7 cellular contexts compared by ENCODE assay signal in genomic region chr11:48342505-48342904, GRCh38. TPM values are rescaled to one million over a fixed set of nuclear protein-coding genes. Genes with fewer than 3 reads are reported as not detected.
"Had no signal": no experiment of that assay in that cellular context is flagged by ENCODE, and none has a peak within 500 bp of the region (broad histone marks: within the 10 kb centered on the region; RNA-seq: fewer than 3 reads in every experiment).

No MANE protein-coding gene starts in this region.

RNA-seq across cellular contexts. Expression of gene OR4C3, which starts 17.8 kb away (rescaled TPM):
- total RNA-seq: GM23248, GM23338, H1, H4, H7, H9, HFFc6 had no signal
- polyA plus RNA-seq: GM23248, GM23338, H1 had no signal

RNA-seq across cellular contexts. Expression of gene OR4C5, which starts 23.8 kb away (rescaled TPM):
- total RNA-seq: GM23248, GM23338, H1, H4, H7, H9, HFFc6 had no signal
- polyA plus RNA-seq: GM23248, GM23338, H1 had no signal

RNA-seq across cellular contexts. Expression of gene OR4S1, which starts 36.5 kb away (rescaled TPM):
- total RNA-seq: GM23248, GM23338, H1, H4, H7, H9, HFFc6 had no signal
- polyA plus RNA-seq: GM23248, GM23338, H1 had no signal
